Comparison of ENCODE assay signal across 2 cellular contexts in the genomic region with DNA sequence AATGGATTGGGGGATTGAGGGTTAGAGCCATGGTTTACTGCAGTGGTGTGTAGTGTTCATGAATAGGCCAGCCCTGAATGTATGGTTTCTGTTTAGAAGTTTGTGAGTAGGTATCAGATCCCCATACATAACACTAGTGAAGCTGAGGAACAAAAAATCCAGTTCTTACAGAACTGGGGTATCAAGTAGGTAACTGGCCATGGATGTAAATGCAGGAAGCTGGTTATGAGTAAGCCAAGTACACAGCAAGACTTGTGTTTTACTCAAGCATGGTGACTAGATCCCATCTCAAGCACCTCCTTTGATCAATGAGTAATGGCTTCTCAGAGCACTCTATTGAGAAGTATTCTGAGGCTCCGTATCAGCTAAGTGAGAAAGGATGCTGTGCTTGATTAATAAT.
TF ChIP-seq lines count a peak whose summit lies in the region.

No MANE protein-coding gene starts in this region.

TF ChIP-seq in SK-N-SH treated with all-trans-retinoic acid at 6 μM for 48 hours, 23 proteins besides CTCF, POLR2A, EP300 and RAD21 (continued from another document):
- TF ChIP-seq, protein P1, sequence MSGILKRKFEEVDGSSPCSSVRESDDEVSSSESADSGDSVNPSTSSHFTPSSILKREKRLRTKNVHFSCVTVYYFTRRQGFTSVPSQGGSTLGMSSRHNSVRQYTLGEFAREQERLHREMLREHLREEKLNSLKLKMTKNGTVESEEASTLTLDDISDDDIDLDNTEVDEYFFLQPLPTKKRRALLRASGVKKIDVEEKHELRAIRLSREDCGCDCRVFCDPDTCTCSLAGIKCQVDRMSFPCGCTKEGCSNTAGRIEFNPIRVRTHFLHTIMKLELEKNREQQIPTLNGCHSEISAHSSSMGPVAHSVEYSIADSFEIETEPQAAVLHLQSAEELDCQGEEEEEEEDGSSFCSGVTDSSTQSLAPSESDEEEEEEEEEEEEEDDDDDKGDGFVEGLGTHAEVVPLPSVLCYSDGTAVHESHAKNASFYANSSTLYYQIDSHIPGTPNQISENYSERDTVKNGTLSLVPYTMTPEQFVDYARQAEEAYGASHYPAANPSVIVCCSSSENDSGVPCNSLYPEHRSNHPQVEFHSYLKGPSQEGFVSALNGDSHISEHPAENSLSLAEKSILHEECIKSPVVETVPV (CRISPR knock-in tag; IDR thresholded peaks at IDR 0.05) = no peak
- no peak for TF ChIP-seq ZFP3 (CRISPR knock-in tag; IDR thresholded peaks at IDR 0.05)
- no peak for TF ChIP-seq ZNF8 (CRISPR knock-in tag; IDR thresholded peaks at IDR 0.05)

TF ChIP-seq in GM12878, 131 proteins besides CTCF, POLR2A, EP300 and RAD21 (continued from another document):
- no peak for TF ChIP-seq ATF2 (IDR thresholded peaks at IDR 0.05; ENCODE audit: low read length)
- TF ChIP-seq, protein P2, sequence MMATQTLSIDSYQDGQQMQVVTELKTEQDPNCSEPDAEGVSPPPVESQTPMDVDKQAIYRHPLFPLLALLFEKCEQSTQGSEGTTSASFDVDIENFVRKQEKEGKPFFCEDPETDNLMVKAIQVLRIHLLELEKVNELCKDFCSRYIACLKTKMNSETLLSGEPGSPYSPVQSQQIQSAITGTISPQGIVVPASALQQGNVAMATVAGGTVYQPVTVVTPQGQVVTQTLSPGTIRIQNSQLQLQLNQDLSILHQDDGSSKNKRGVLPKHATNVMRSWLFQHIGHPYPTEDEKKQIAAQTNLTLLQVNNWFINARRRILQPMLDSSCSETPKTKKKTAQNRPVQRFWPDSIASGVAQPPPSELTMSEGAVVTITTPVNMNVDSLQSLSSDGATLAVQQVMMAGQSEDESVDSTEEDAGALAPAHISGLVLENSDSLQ (IDR thresholded peaks at IDR 0.05) = no peak
- no peak for TF ChIP-seq CHD4 (IDR thresholded peaks at IDR 0.05)
- TF ChIP-seq ELK1 (IDR thresholded peaks at IDR 0.05; ENCODE audit: low read depth, low read length) = no peak
- no peak for TF ChIP-seq PML (IDR thresholded peaks at IDR 0.05; ENCODE audit: low read length)
